ENCODE assay signal across 17 cellular contexts in the genomic region with DNA sequence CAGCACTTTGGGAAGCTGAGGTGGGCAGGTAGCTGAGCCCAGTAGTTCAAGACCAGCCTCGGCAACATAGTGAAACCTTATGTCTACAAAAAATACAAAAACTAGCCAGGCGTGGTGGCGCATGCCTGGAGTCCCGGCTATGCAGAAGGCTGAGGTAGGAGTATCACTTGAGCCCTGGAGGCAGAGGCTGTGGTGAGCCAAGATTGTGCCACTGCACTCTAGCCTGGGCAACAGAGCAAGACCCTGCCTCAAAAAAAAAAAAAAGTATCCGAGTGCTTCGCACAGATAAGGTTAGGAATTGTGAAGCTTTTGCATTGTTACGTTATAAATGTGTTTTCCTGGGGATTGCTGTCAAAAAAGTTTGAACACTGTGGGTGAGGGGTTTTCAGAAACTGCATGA. TPM values are rescaled to one million over a fixed set of nuclear protein-coding genes. Genes with fewer than 3 reads are reported as not detected.
DNase-seq lines count a peak whose midpoint lies in the region; ATAC-seq and TF ChIP-seq lines count a peak whose summit lies in the region.
"Had no signal": no experiment of that assay in that cellular context is flagged by ENCODE, and none has a peak within 500 bp of the region (broad histone marks: within the 10 kb centered on the region; RNA-seq: fewer than 3 reads in every experiment).

No MANE protein-coding gene starts in this region.

- POLR2A ChIA-PET in activated CD4-positive, alpha-beta T cell treated with anti-CD3 and anti-CD28 coated beads, Interleukin-2, amount 10 ng/mL, durations not matched to agents 7 days and 5 days (lab: Charles Lee) = no interaction called here

- H3K4me3 ChIP-seq in DND-41 (ENCODE audit: low read depth in 1 of 2, low read length in 2 of 2) = no peak overlapping the region
- H3K4me3 ChIP-seq: ovary, transverse colon had no signal

- peaks cover 39% of the 10 kb centered on the region for H3K79me2 ChIP-seq in DND-41 (ENCODE audit: insufficient read depth, low read length)

- H3K9me3 Mint-ChIP-seq in activated CD4-positive, alpha-beta T cell treated with anti-CD3 and anti-CD28 coated beads, Interleukin-2, amount 10 ng/mL, durations not matched to agents 7 days and 5 days = no peaks in the 10 kb centered on the region
- no peaks in the 10 kb centered on the region for H3K9me3 Mint-ChIP-seq in activated T-helper 1 cell treated with anti-CD3 and anti-CD28 coated beads, Interleukin-12 subunit alpha, Interleukin-12 subunit beta, Interleukin-2, Interleukin-4 antibody, amounts not matched to agents 30 ng/mL and 10 ng/mL and 1 ng/mL, durations not matched to agents 14 hours and 24 hours and 36 hours
- H3K9me3 Mint-ChIP-seq in nephron progenitor cell = no peaks in the 10 kb centered on the region

- CTCF ChIA-PET in activated CD4-positive, alpha-beta T cell treated with anti-CD3 and anti-CD28 coated beads, Interleukin-2, amount 10 ng/mL, durations not matched to agents 7 days and 5 days (lab: Charles Lee) = interaction anchor here (1.8 to 5.5 kb wide), 2 partner anchors 9 to 102 kb away, joined by 6 to 39 read pairs; no protein-coding TSS in a partner anchor

- H4K20me1 ChIP-seq in DND-41 (ENCODE audit: insufficient read depth, low read length) = peaks cover 22% of the 10 kb centered on the region

- peaks cover 60% of the 10 kb centered on the region for H3K4me1 Mint-ChIP-seq in activated CD4-positive, alpha-beta T cell treated with anti-CD3 and anti-CD28 coated beads, Interleukin-2, amount 10 ng/mL, durations not matched to agents 7 days and 5 days
- peaks cover 29% of the 10 kb centered on the region for H3K4me1 Mint-ChIP-seq in activated T-helper 1 cell treated with anti-CD3 and anti-CD28 coated beads, Interleukin-12 subunit alpha, Interleukin-12 subunit beta, Interleukin-2, Interleukin-4 antibody, amounts not matched to agents 30 ng/mL and 10 ng/mL and 1 ng/mL, durations not matched to agents 14 hours and 24 hours and 36 hours (ENCODE audit: low read depth)
- peaks cover 33% of the 10 kb centered on the region for H3K4me1 Mint-ChIP-seq in nephron progenitor cell

- intact Hi-C loops in activated T-helper 1 cell treated with anti-CD3 and anti-CD28 coated beads, Interleukin-12 subunit alpha, Interleukin-12 subunit beta, Interleukin-2, Interleukin-4 antibody, amounts not matched to agents 30 ng/mL and 10 ng/mL and 1 ng/mL, durations not matched to agents 14 hours and 24 hours and 36 hours (cut with micrococcal nuclease) = no loop called here

- no peak for ATAC-seq in DND-41 (ENCODE audit: insufficient read depth, low read depth)

- DNase-seq in activated CD4-positive, alpha-beta T cell treated with anti-CD3 and anti-CD28 coated beads, Interleukin-2, amount 10 ng/mL, durations not matched to agents 7 days and 5 days = no peak
- no peak for DNase-seq in activated CD4-positive, alpha-beta T cell treated with anti-CD3 and anti-CD28 coated beads, Interleukin-2, amount 50 U/mL, for 4 hours
- DNase-seq in DND-41 (no peak), nephron progenitor cell (no peak), NCI-H1092 (lab: John Stamatoyannopoulos, UW) (no peak), anterior cingulate cortex (lab: John Stamatoyannopoulos, UW) (no peak)
- no peak for DNase-seq in activated T-helper 1 cell treated with anti-CD3 and anti-CD28 coated beads, Interleukin-12 subunit alpha, Interleukin-12 subunit beta, Interleukin-2, Interleukin-4 antibody, amounts not matched to agents 30 ng/mL and 10 ng/mL and 1 ng/mL, durations not matched to agents 14 hours and 24 hours and 36 hours (ENCODE audit: low spot score)
- DNase-seq in effector CD8-positive, alpha-beta T cell (lab: John Stamatoyannopoulos, UW) = no peak
- DNase-seq: activated CD8-positive, alpha-beta memory T cell treated with anti-CD3 and anti-CD28 coated beads, Interleukin-2, amount 50 U/mL, for 48 hours; foreskin melanocyte; GDM1; mesenchymal stem cell; NCI-H1092 treated with DMSO at 0.1 percent for 48 hours; NCI-H748 treated with DMSO at 0.1 percent for 48 hours; stimulated activated CD4-positive, alpha-beta T cell treated with anti-CD3 and anti-CD28 coated beads, Interleukin-4, amount 100 ng/mL, for 24 hours; transverse colon had no signal

- no peak overlapping the region for H3K4me2 ChIP-seq in DND-41 (ENCODE audit: insufficient read depth, low read length)

- TF ChIP-seq CTCF in DND-41 (IDR thresholded peaks at IDR 0.05; ENCODE audit: borderline replicate concordance, extremely low read depth, low read length, poor library complexity, severe bottlenecking) (no peak), nephron progenitor cell (IDR thresholded peaks at IDR 0.05) (no peak)

- peak overlapping the region; percentile 54 for H3K27ac Mint-ChIP-seq in activated CD4-positive, alpha-beta T cell treated with anti-CD3 and anti-CD28 coated beads, Interleukin-2, amount 10 ng/mL, durations not matched to agents 7 days and 5 days
- no peak overlapping the region for H3K27ac Mint-ChIP-seq in activated T-helper 1 cell treated with anti-CD3 and anti-CD28 coated beads, Interleukin-12 subunit alpha, Interleukin-12 subunit beta, Interleukin-2, Interleukin-4 antibody, amounts not matched to agents 30 ng/mL and 10 ng/mL and 1 ng/mL, durations not matched to agents 14 hours and 24 hours and 36 hours
- no peak overlapping the region for H3K27ac Mint-ChIP-seq in nephron progenitor cell

- peaks cover 67% of the 10 kb centered on the region for H3K4me1 ChIP-seq in DND-41 (ENCODE audit: insufficient read depth, low read length)

- peaks cover 40% of the 10 kb centered on the region for H3K36me3 ChIP-seq in DND-41 (ENCODE audit: insufficient read depth, low read length)
- H3K36me3 ChIP-seq: ovary had no signal

- H2AFZ ChIP-seq in DND-41 (ENCODE audit: low read depth, low read length) = no peak overlapping the region

- H3K4me3 Mint-ChIP-seq in activated CD4-positive, alpha-beta T cell treated with anti-CD3 and anti-CD28 coated beads, Interleukin-2, amount 10 ng/mL, durations not matched to agents 7 days and 5 days = peak overlapping the region; percentile 40
- H3K4me3 Mint-ChIP-seq in activated T-helper 1 cell treated with anti-CD3 and anti-CD28 coated beads, Interleukin-12 subunit alpha, Interleukin-12 subunit beta, Interleukin-2, Interleukin-4 antibody, amounts not matched to agents 30 ng/mL and 10 ng/mL and 1 ng/mL, durations not matched to agents 14 hours and 24 hours and 36 hours = peak overlapping the region; percentile 40
- H3K4me3 Mint-ChIP-seq in nephron progenitor cell = peak overlapping the region; percentile 32

- H3K36me3 Mint-ChIP-seq in activated CD4-positive, alpha-beta T cell treated with anti-CD3 and anti-CD28 coated beads, Interleukin-2, amount 10 ng/mL, durations not matched to agents 7 days and 5 days (ENCODE audit: low read depth) = peaks cover 40% of the 10 kb centered on the region
- peaks cover 13% of the 10 kb centered on the region for H3K36me3 Mint-ChIP-seq in activated T-helper 1 cell treated with anti-CD3 and anti-CD28 coated beads, Interleukin-12 subunit alpha, Interleukin-12 subunit beta, Interleukin-2, Interleukin-4 antibody, amounts not matched to agents 30 ng/mL and 10 ng/mL and 1 ng/mL, durations not matched to agents 14 hours and 24 hours and 36 hours (ENCODE audit: low read depth)
- peaks cover 17% of the 10 kb centered on the region for H3K36me3 Mint-ChIP-seq in nephron progenitor cell (ENCODE audit: low read depth)

- no peaks in the 10 kb centered on the region for H3K9me3 ChIP-seq in DND-41 (ENCODE audit: insufficient read depth, low read length, severe bottlenecking)
- H3K9me3 ChIP-seq: ovary, transverse colon had no signal

- H3K27me3 ChIP-seq in DND-41 (ENCODE audit: insufficient read depth, low read length, poor library complexity) = no peaks in the 10 kb centered on the region
- H3K27me3 ChIP-seq: ovary, transverse colon had no signal

- no peaks in the 10 kb centered on the region for H3K27me3 Mint-ChIP-seq in activated CD4-positive, alpha-beta T cell treated with anti-CD3 and anti-CD28 coated beads, Interleukin-2, amount 10 ng/mL, durations not matched to agents 7 days and 5 days
- H3K27me3 Mint-ChIP-seq in activated T-helper 1 cell treated with anti-CD3 and anti-CD28 coated beads, Interleukin-12 subunit alpha, Interleukin-12 subunit beta, Interleukin-2, Interleukin-4 antibody, amounts not matched to agents 30 ng/mL and 10 ng/mL and 1 ng/mL, durations not matched to agents 14 hours and 24 hours and 36 hours (ENCODE audit: insufficient read depth) = no peaks in the 10 kb centered on the region
- peaks cover 8% of the 10 kb centered on the region for H3K27me3 Mint-ChIP-seq in nephron progenitor cell (ENCODE audit: low read depth, poor library complexity)

- no peak overlapping the region for H3K27ac ChIP-seq in DND-41 (ENCODE audit: low read length)
- H3K27ac ChIP-seq: ovary had no signal

- 0 out of 2 replicates have a peak overlapping the region, but pooled peaks have one; percentile 66 for H3K9ac ChIP-seq in DND-41 (ENCODE audit: low read depth, low read length)

RNA-seq across cellular contexts. Expression of a gene that starts 4.1 kb away (rescaled TPM):
- 100 to 1,000 TPM; 186 to 208 TPM for total RNA-seq in activated CD4-positive, alpha-beta T cell treated with anti-CD3 and anti-CD28 coated beads, Interleukin-2, amount 10 ng/mL, durations not matched to agents 7 days and 5 days
- 105 and 106 TPM in 2 replicates for total RNA-seq in activated T-helper 1 cell treated with anti-CD3 and anti-CD28 coated beads, Interleukin-12 subunit alpha, Interleukin-12 subunit beta, Interleukin-2, Interleukin-4 antibody, amounts not matched to agents 30 ng/mL and 10 ng/mL and 1 ng/mL, durations not matched to agents 14 hours and 24 hours and 36 hours

RNA-seq across cellular contexts. Expression of a gene that starts 15.1 kb away (rescaled TPM):
- total RNA-seq in activated CD4-positive, alpha-beta T cell treated with anti-CD3 and anti-CD28 coated beads, Interleukin-2, amount 10 ng/mL, durations not matched to agents 7 days and 5 days = under 1 TPM in 1 of 2 experiments, not detected in 1; 0.17 TPM
- not detected in 2 replicates for total RNA-seq in activated T-helper 1 cell treated with anti-CD3 and anti-CD28 coated beads, Interleukin-12 subunit alpha, Interleukin-12 subunit beta, Interleukin-2, Interleukin-4 antibody, amounts not matched to agents 30 ng/mL and 10 ng/mL and 1 ng/mL, durations not matched to agents 14 hours and 24 hours and 36 hours

RNA-seq across cellular contexts. Expression of a gene that starts 21.7 kb away (rescaled TPM):
- under 1 TPM; 0.17 TPM for total RNA-seq in activated CD4-positive, alpha-beta T cell treated with anti-CD3 and anti-CD28 coated beads, Interleukin-2, amount 10 ng/mL, durations not matched to agents 7 days and 5 days
- 0.05 and 0.27 TPM in 2 replicates for total RNA-seq in activated T-helper 1 cell treated with anti-CD3 and anti-CD28 coated beads, Interleukin-12 subunit alpha, Interleukin-12 subunit beta, Interleukin-2, Interleukin-4 antibody, amounts not matched to agents 30 ng/mL and 10 ng/mL and 1 ng/mL, durations not matched to agents 14 hours and 24 hours and 36 hours

RNA-seq across cellular contexts. Expression of a gene that starts 47.2 kb away (rescaled TPM):
- total RNA-seq in activated CD4-positive, alpha-beta T cell treated with anti-CD3 and anti-CD28 coated beads, Interleukin-2, amount 10 ng/mL, durations not matched to agents 7 days and 5 days = not detected
- not detected in 2 replicates for total RNA-seq in activated T-helper 1 cell treated with anti-CD3 and anti-CD28 coated beads, Interleukin-12 subunit alpha, Interleukin-12 subunit beta, Interleukin-2, Interleukin-4 antibody, amounts not matched to agents 30 ng/mL and 10 ng/mL and 1 ng/mL, durations not matched to agents 14 hours and 24 hours and 36 hours
- total RNA-seq: transverse colon had no signal
